Comparison of ENCODE assay signal across 14 cellular contexts in genomic region chr4:143356493-143356892, GRCh38. TPM values are rescaled to one million over a fixed set of nuclear protein-coding genes. Genes with fewer than 3 reads are reported as not detected.
DNase-seq lines count a peak whose midpoint lies in the region; ATAC-seq, FAIRE-seq and TF ChIP-seq lines count a peak whose summit lies in the region.
"Had no signal": no experiment of that assay in that cellular context is flagged by ENCODE, and none has a peak within 500 bp of the region (broad histone marks: within the 10 kb centered on the region; RNA-seq: fewer than 3 reads in every experiment).

No MANE protein-coding gene starts in this region.

- CTCF ChIA-PET in A673 (lab: Charles Lee), result no interaction called here
- CTCF ChIA-PET in IMR-90 (lab: Yijun Ruan, JAX), result no interaction called here

- POLR2A ChIA-PET in A673 (lab: Charles Lee; ENCODE audit: low non-redundant PET) (interaction anchor here (0.7 kb wide), 1 partner anchor 59 kb away, joined by 3 read pairs; no protein-coding TSS in a partner anchor), IMR-90 (lab: Charles Lee; ENCODE audit: unreplicated experiment) (no interaction called here)

- H3K36me3 Mint-ChIP-seq in brain (peaks cover 2% of the 10 kb centered on the region), memory B cell (no peaks in the 10 kb centered on the region)

- no peak for TF ChIP-seq RAD21 in IMR-90 (IDR thresholded peaks at IDR 0.05; ENCODE audit: low read length)

- H3K56ac ChIP-seq in IMR-90 (ENCODE audit: extremely low read depth, insufficient read depth, low read length), result no peak overlapping the region

- peaks cover 11% of the 10 kb centered on the region for H3K9me1 ChIP-seq in IMR-90 (ENCODE audit: insufficient read depth, low read length)

- no peak overlapping the region for H2BK5ac ChIP-seq in IMR-90 (ENCODE audit: low read depth, low read length, poor library complexity, severe bottlenecking)

- H3K23ac ChIP-seq in IMR-90 (ENCODE audit: low read depth, low read length), result no peak overlapping the region

- no peak overlapping the region for H2BK20ac ChIP-seq in IMR-90 (ENCODE audit: low read depth, low read length)

- peaks cover 25 to 55% of the 10 kb centered on the region in 2 experiments for H3K79me1 ChIP-seq in IMR-90 (ENCODE audit: low read depth in 1 of 2, low read length in 2 of 2)

- peak overlapping the region in 3 of 5 experiments; percentile 11 to 73 (median 51) for H3K4me3 Mint-ChIP-seq in brain
- H3K4me3 Mint-ChIP-seq in memory B cell, result no peak overlapping the region

- peak overlapping the region; percentile 26; the same call in 1 of the 2 replicates for H2BK120ac ChIP-seq in IMR-90 (ENCODE audit: low read depth, low read length)

- no peak overlapping the region for H3K4ac ChIP-seq in IMR-90 (ENCODE audit: low read depth, low read length)

- intact Hi-C loops in A673 (cut with micrococcal nuclease; ENCODE audit: unreplicated experiment), result no loop called here
- intact Hi-C loops in IMR-90 (cut with micrococcal nuclease), result no loop called here

- H4K5ac ChIP-seq in IMR-90 (ENCODE audit: low read depth, low read length), result peak overlapping the region; percentile 54; the same call in 1 of the 2 replicates

- no peak for TF ChIP-seq POLR2A in IMR-90 (IDR thresholded peaks at IDR 0.05; ENCODE audit: low read depth, low read length)

- H3K4me1 Mint-ChIP-seq in brain (peaks cover 89% of the 10 kb centered on the region), memory B cell (peaks cover 18% of the 10 kb centered on the region)

- H3K4me1 ChIP-seq in A673 (ENCODE audit: insufficient read depth, low read length, poor library complexity, severe bottlenecking) (peaks cover 96% of the 10 kb centered on the region), IMR-90 (ENCODE audit: control insufficient read depth, insufficient read depth, low read length) (peaks cover 29% of the 10 kb centered on the region)
- H3K4me1 ChIP-seq: SJCRH30 had no signal

- TF ChIP-seq CTCF in A673 (conservative IDR thresholded peaks at IDR 0.05; ENCODE audit: low read depth, low read length) (no peak), IMR-90 (conservative IDR thresholded peaks at IDR 0.05; ENCODE audit: low read depth, low read length) (no peak), brain (conservative IDR thresholded peaks at IDR 0.05) (no peak), foreskin fibroblast (IDR thresholded peaks at IDR 0.05; ENCODE audit: low read depth, low read length) (no peak)

- no peak overlapping the region for H2AK9ac ChIP-seq in IMR-90 (replicated peaks; ENCODE audit: low read depth, low read length, poor library complexity)

- peak; percentile 49 for DNase-seq in A673 (ENCODE audit: low spot score)
- DNase-seq in IMR-90, result no peak
- no peak for DNase-seq in memory B cell (ENCODE audit: low spot score in 2 of 2)
- DNase-seq in NCI-H1048 (lab: John Stamatoyannopoulos, UW), result no peak
- no peak for DNase-seq in HTR-8/SVneo (ENCODE audit: insufficient read length, low spot score)
- no peak for DNase-seq in foreskin fibroblast
- DNase-seq: activated CD4-positive, alpha-beta T cell treated with anti-CD3 and anti-CD28 coated beads, Interleukin-2, amount 50 U/mL, for 4 hours; activated naive CD4-positive, alpha-beta T cell treated with anti-CD3 and anti-CD28 coated beads, Interleukin-2, amount 50 U/mL, for 16 hours; hypothalamus; NCI-H1436 treated with DMSO at 0.1 percent for 48 hours; SJCRH30 had no signal

- H3K4me3 ChIP-seq in A673 (ENCODE audit: low read depth, low read length, poor library complexity, severe bottlenecking) (no peak overlapping the region), IMR-90 (ENCODE audit: insufficient read depth, low read depth, low read length) (no peak overlapping the region), foreskin fibroblast (ENCODE audit: low read depth in 1 of 2, low read length in 2 of 2) (no peak overlapping the region)
- H3K4me3 ChIP-seq: SJCRH30 had no signal

- dilution Hi-C loops in IMR-90 (cut with HindIII; ENCODE audit: low sequenced_read_pairs, unreplicated experiment), result no loop called here

- H3K27me3 ChIP-seq in A673 (replicated peaks; ENCODE audit: insufficient read depth, low read depth, low read length, poor library complexity) (no peaks in the 10 kb centered on the region), IMR-90 (ENCODE audit: control insufficient read depth, insufficient read depth, low read length) (no peaks in the 10 kb centered on the region)
- H3K27me3 ChIP-seq: SJCRH30 had no signal

- no peak overlapping the region for H2BK15ac ChIP-seq in IMR-90 (ENCODE audit: low read depth, low read length)

- no peak overlapping the region for H3K4me2 ChIP-seq in IMR-90 (ENCODE audit: low read depth, low read length)

- no peaks in the 10 kb centered on the region for H4K20me1 ChIP-seq in IMR-90 (ENCODE audit: insufficient read depth, low read length)

- H3K9ac ChIP-seq in IMR-90 (ENCODE audit: low read depth, low read length), result no peak overlapping the region

- H3K9me3 Mint-ChIP-seq in brain, result no peaks in the 10 kb centered on the region
- no peaks in the 10 kb centered on the region for H3K9me3 Mint-ChIP-seq in memory B cell

- H3K14ac ChIP-seq in IMR-90 (replicated peaks; ENCODE audit: low read depth, low read length), result no peak overlapping the region

- no peak overlapping the region for H4K8ac ChIP-seq in IMR-90 (ENCODE audit: low read depth in 2 of 2, low read length in 2 of 2)

- ATAC-seq in IMR-90 (ENCODE audit: low read depth) (no peak), memory B cell (ENCODE audit: low read depth) (peak; percentile 44), HG02852 (IDR thresholded peaks at IDR 0.05; ENCODE audit: unreplicated experiment) (no peak)
- ATAC-seq: HCT116 had no signal

- no peak overlapping the region for H3K18ac ChIP-seq in IMR-90 (ENCODE audit: low read depth, low read length)

- H4K91ac ChIP-seq in IMR-90 (ENCODE audit: insufficient read depth, low read depth, low read length), result no peak overlapping the region

- FAIRE-seq in HTR-8/SVneo (lab: Jason Lieb, UNC), result no peak

- H3K9me3 ChIP-seq in A673 (ENCODE audit: low read depth, low read length, poor library complexity, severe bottlenecking), result no peaks in the 10 kb centered on the region
- no peaks in the 10 kb centered on the region for H3K9me3 ChIP-seq in IMR-90 (ENCODE audit: control insufficient read depth, insufficient read depth, low read length)
- H3K9me3 ChIP-seq: SJCRH30 had no signal

- H3K36me3 ChIP-seq in A673 (ENCODE audit: insufficient read depth, low read length, poor library complexity, severe bottlenecking), result no peaks in the 10 kb centered on the region
- H3K36me3 ChIP-seq in IMR-90 (ENCODE audit: control insufficient read depth, insufficient read depth, low read length), result no peaks in the 10 kb centered on the region
- H3K36me3 ChIP-seq: SJCRH30 had no signal

- H2AK5ac ChIP-seq in IMR-90 (ENCODE audit: low read depth, low read length), result no peak overlapping the region

- H3K27me3 Mint-ChIP-seq in brain (peaks cover 4% of the 10 kb centered on the region), memory B cell (peaks cover 1% of the 10 kb centered on the region)

- H3K27ac Mint-ChIP-seq in brain, result peak overlapping the region in 3 of 5 experiments; percentile 48 to 94 (median 71)
- H3K27ac Mint-ChIP-seq in memory B cell, result peak overlapping the region; percentile 75

- no TSS peak for BruUV-seq in A673 (replicated peaks; lab: Mats Ljungman, UMichigan)
- no TSS peak for BruUV-seq in IMR-90 (replicated peaks; lab: Mats Ljungman, UMichigan)

- no peak overlapping the region for H2AFZ ChIP-seq in IMR-90 (replicated peaks; ENCODE audit: low read length, poor library complexity)

- WGBS in IMR-90 (ENCODE audit: extremely low coverage in 2 of 2, insufficient read length in 1 of 2), 2 experiments, result no CpG with 5 or more reads among the region's 3 CpGs

- H3K27ac ChIP-seq in A673 (ENCODE audit: low read depth, low read length, poor library complexity, severe bottlenecking) (peak overlapping the region; percentile 41), IMR-90 (ENCODE audit: insufficient read depth, low read length) (no peak overlapping the region)
- H3K27ac ChIP-seq: SJCRH30 had no signal

- in situ Hi-C loops in IMR-90 (cut with MboI; ENCODE audit: low sequenced_read_pairs), result no loop called here

TF ChIP-seq in IMR-90, 13 proteins besides CTCF, POLR2A, EP300 and RAD21:
- TF ChIP-seq SMC3 (IDR thresholded peaks at IDR 0.05; ENCODE audit: low read depth, low read length) (no peak), BHLHE40 (IDR thresholded peaks at IDR 0.05; ENCODE audit: low read depth, low read length) (no peak), NFE2L2 (IDR thresholded peaks at IDR 0.05; ENCODE audit: low read depth, low read length) (no peak), RFX5 (IDR thresholded peaks at IDR 0.05; ENCODE audit: low read depth, low read length) (no peak), CHD1 (IDR thresholded peaks at IDR 0.05; ENCODE audit: low read depth, low read length) (no peak), MAFK (IDR thresholded peaks at IDR 0.05; ENCODE audit: low read depth, low read length) (no peak), CEBPB (IDR thresholded peaks at IDR 0.05; ENCODE audit: low read depth, low read length) (no peak), MXI1 (IDR thresholded peaks at IDR 0.05; ENCODE audit: borderline replicate concordance, low read depth, low read length) (no peak), ELK1 (IDR thresholded peaks at IDR 0.05; ENCODE audit: borderline replicate concordance, low read depth, low read length) (no peak), RCOR1 (IDR thresholded peaks at IDR 0.05; ENCODE audit: insufficient replicate concordance, low read length) (no peak), FOS (IDR thresholded peaks at IDR 0.05; ENCODE audit: low read depth, low read length) (no peak)
TF ChIP-seq in IMR-90: peak in this region for 0.

RNA-seq across cellular contexts. Expression of gene GAB1, which starts 19.8 kb away (rescaled TPM):
- total RNA-seq in A673 (2021) (27.6 and 32.8 TPM in 2 replicates), IMR-90 (2012; rRNA removed) (8.9 and 12.0 TPM in 2 replicates)
- polyA plus RNA-seq in IMR-90 (2012; rRNA removed) (2.8 and 3.4 TPM in 2 replicates), brain (ENCODE audit: insufficient read depth, low read depth, low replicate concordance) (13.0 TPM)
- polyA plus RNA-seq in IMR-90 (2012; cell fraction: cytosol; rRNA removed), result 1.5 and 1.9 TPM in 2 replicates
- 1.5 and 12.0 TPM in 2 replicates for polyA plus RNA-seq in IMR-90 (2012; cell fraction: nucleus; rRNA removed; ENCODE audit: low replicate concordance)
